ENCODE assay signal across 8 cellular contexts in genomic region chr15:68818671-68819450, GRCh38. TPM values are rescaled to one million over a fixed set of nuclear protein-coding genes. Genes with fewer than 3 reads are reported as not detected.
DNase-seq lines count a peak whose midpoint lies in the region; ATAC-seq, FAIRE-seq and TF ChIP-seq lines count a peak whose summit lies in the region.

No MANE protein-coding gene starts in this region.

- TF ChIP-seq CTCF in GM10266 (IDR thresholded peaks at IDR 0.05; ENCODE audit: control insufficient read depth, insufficient read depth, low read depth, missing control alignments) (no peak), NB4 (IDR thresholded peaks at IDR 0.05; ENCODE audit: low read depth, low read length) (no peak), H1 (IDR thresholded peaks at IDR 0.05; ENCODE audit: control extremely low read depth in 1 of 3, insufficient read depth in 1 of 3, low read depth in 1 of 3, low read length in 3 of 3) (no peak)

- H3K4me1 Mint-ChIP-seq in activated CD4-positive, alpha-beta T cell treated with anti-CD3 and anti-CD28 coated beads, Interleukin-2, amount 10 ng/mL, durations not matched to agents 7 days and 5 days = peaks cover 45% of the 10 kb centered on the region

- H3K4me3 ChIP-seq in NB4 (ENCODE audit: low read depth, low read length) (peak overlapping the region; percentile 81), H1 (ENCODE audit: extremely low read depth in 1 of 4, insufficient read depth in 2 of 4, low read depth in 3 of 4, low read length in 4 of 4) (peak overlapping the region; percentile 72 to 94 (median 92))

- CTCF ChIA-PET in activated CD4-positive, alpha-beta T cell treated with anti-CD3 and anti-CD28 coated beads, Interleukin-2, amount 10 ng/mL, durations not matched to agents 7 days and 5 days (lab: Charles Lee) = interaction anchor here (0.6 to 1.9 kb wide), 5 partner anchors 10 to 62 kb away, joined by 3 to 5 read pairs (median 3); no protein-coding TSS in a partner anchor
- CTCF ChIA-PET in H1 (lab: Charles Lee; ENCODE audit: partially characterized antibody) = interaction anchor here (0.7 to 1.2 kb wide), 3 partner anchors 24 to 57 kb away, joined by 3 to 5 read pairs (median 3); no protein-coding TSS in a partner anchor

- H4K91ac ChIP-seq in H1 (replicated peaks; ENCODE audit: insufficient read length, low read length) = peak overlapping the region; percentile 95

- TF ChIP-seq EP300 in H1 (IDR thresholded peaks at IDR 0.05; ENCODE audit: borderline replicate concordance in 1 of 2, low read depth in 2 of 2, low read length in 2 of 2) = no peak

- peak overlapping the region; percentile 87 for H3K56ac ChIP-seq in H1 (replicated peaks; ENCODE audit: insufficient read length, low read depth, low read length)

- peaks cover 7 to 18% (median 12%) of the 10 kb centered on the region in 4 experiments for H3K27me3 ChIP-seq in H1 (replicated peaks in 1 of 4; ENCODE audit: control insufficient read depth in 3 of 4, extremely low read depth in 1 of 4, insufficient read depth in 3 of 4, low read length in 3 of 4)

- H3K23ac ChIP-seq in H1 (ENCODE audit: insufficient read length) = no peak overlapping the region

- no peak overlapping the region for H2BK15ac ChIP-seq in H1 (ENCODE audit: low read length)

- H3K27ac Mint-ChIP-seq in activated CD4-positive, alpha-beta T cell treated with anti-CD3 and anti-CD28 coated beads, Interleukin-2, amount 10 ng/mL, durations not matched to agents 7 days and 5 days = peak overlapping the region; percentile 97

- H3K36me3 ChIP-seq in H1 (ENCODE audit: control insufficient read depth in 2 of 4, insufficient read depth in 4 of 4, low read length in 3 of 4) = no peaks in the 10 kb centered on the region

- no peaks in the 10 kb centered on the region for H3K27me3 Mint-ChIP-seq in activated CD4-positive, alpha-beta T cell treated with anti-CD3 and anti-CD28 coated beads, Interleukin-2, amount 10 ng/mL, durations not matched to agents 7 days and 5 days

- peak overlapping the region; percentile 76; the same call in 1 of the 2 replicates for H2AK5ac ChIP-seq in H1 (ENCODE audit: low read depth, low read length)

- no peak for ATAC-seq in HG02840 (IDR thresholded peaks at IDR 0.05; ENCODE audit: low FRiP score, unreplicated experiment)

- H3K79me2 ChIP-seq in H1 (ENCODE audit: control insufficient read depth in 1 of 2, insufficient read depth in 2 of 2, low read length in 2 of 2) = peaks cover 31 to 72% of the 10 kb centered on the region in 2 experiments

- peak overlapping the region; percentile 91 to 95 for H3K4me2 ChIP-seq in H1 (ENCODE audit: insufficient read depth in 1 of 2, low read depth in 2 of 2, low read length in 2 of 2)

- POLR2A ChIA-PET in activated CD4-positive, alpha-beta T cell treated with anti-CD3 and anti-CD28 coated beads, Interleukin-2, amount 10 ng/mL, durations not matched to agents 7 days and 5 days (lab: Charles Lee) = interaction anchor here (0.7 to 1.0 kb wide), 2 partner anchors 24 to 31 kb away, joined by 3 read pairs; no protein-coding TSS in a partner anchor
- POLR2A ChIA-PET in H1 (lab: Charles Lee; ENCODE audit: partially characterized antibody) = interaction anchor here (0.6 to 6.7 kb wide), 18 partner anchors 8 to 168 kb away, joined by 3 to 54 read pairs (median 4); no protein-coding TSS in a partner anchor

- H3K9ac ChIP-seq in H1 (replicated peaks in 1 of 4; ENCODE audit: extremely low read depth in 1 of 4, low read depth in 3 of 4, low read length in 3 of 4) = peak overlapping the region; percentile 90 to 95 (median 92)

- H2BK12ac ChIP-seq in H1 (ENCODE audit: low read depth, low read length) = 0 out of 2 replicates have a peak overlapping the region, but pooled peaks have one; percentile 72

- H3K4me3 Mint-ChIP-seq in activated CD4-positive, alpha-beta T cell treated with anti-CD3 and anti-CD28 coated beads, Interleukin-2, amount 10 ng/mL, durations not matched to agents 7 days and 5 days = peak overlapping the region; percentile 90

- FAIRE-seq in H1 (lab: Jason Lieb, UNC) (no peak), GM12892 (lab: Jason Lieb, UNC) (no peak)

- H2BK20ac ChIP-seq in H1 (ENCODE audit: low read length) = no peak overlapping the region

- peaks cover 14% of the 10 kb centered on the region for H3K23me2 ChIP-seq in H1 (ENCODE audit: low read depth, low read length)

- no peaks in the 10 kb centered on the region for H3K9me3 ChIP-seq in H1 (ENCODE audit: insufficient read depth in 2 of 2, low read depth in 1 of 2, low read length in 1 of 2)

- no peaks in the 10 kb centered on the region for H3K9me3 Mint-ChIP-seq in activated CD4-positive, alpha-beta T cell treated with anti-CD3 and anti-CD28 coated beads, Interleukin-2, amount 10 ng/mL, durations not matched to agents 7 days and 5 days

- H3K36me3 Mint-ChIP-seq in activated CD4-positive, alpha-beta T cell treated with anti-CD3 and anti-CD28 coated beads, Interleukin-2, amount 10 ng/mL, durations not matched to agents 7 days and 5 days (ENCODE audit: low read depth) = peaks cover 22% of the 10 kb centered on the region

- peak overlapping the region; percentile 96 for H3K18ac ChIP-seq in H1 (ENCODE audit: extremely low read depth, low read length)

- no peak for TF ChIP-seq RAD21 in H1 (IDR thresholded peaks at IDR 0.05 in 1 of 2, conservative IDR thresholded peaks at IDR 0.05 in 1 of 2; ENCODE audit: low read depth in 2 of 2, low read length in 2 of 2)

- H4K5ac ChIP-seq in H1 (ENCODE audit: insufficient read length, low read depth, low read length) = peak overlapping the region; percentile 96

- DNase-seq in GM10266 (ENCODE audit: extremely low spot score) (peak; percentile 60), NB4 (ENCODE audit: low read depth) (peak; percentile 93), H1 (ENCODE audit: low read depth in 1 of 2, low spot score in 2 of 2) (peak in 1 of 2 experiments; percentile 70), medulla oblongata (ENCODE audit: extremely low spot score) (peak; percentile 77), GM12892 (ENCODE audit: insufficient read length) (no peak)
- peak; percentile 16 for DNase-seq in activated CD4-positive, alpha-beta T cell treated with anti-CD3 and anti-CD28 coated beads, Interleukin-2, amount 10 ng/mL, durations not matched to agents 7 days and 5 days
- DNase-seq in stimulated activated naive CD4-positive, alpha-beta T cell treated with Interleukin-2 at 50 U/mL for 16 hours (lab: John Stamatoyannopoulos, UW) = peak; percentile 46

- H2BK5ac ChIP-seq in H1 (ENCODE audit: low read depth, low read length) = peak overlapping the region; percentile 86; the same call in 1 of the 2 replicates

- H3K14ac ChIP-seq in H1 (ENCODE audit: insufficient read length) = no peak overlapping the region

- peaks cover 5% of the 10 kb centered on the region for H3K79me1 ChIP-seq in H1 (ENCODE audit: low read depth, low read length)

- H3K4me1 ChIP-seq in H1 (replicated peaks in 1 of 4; ENCODE audit: control insufficient read depth in 3 of 4, insufficient read depth in 4 of 4, low read length in 3 of 4) = peaks cover 10 to 18% (median 14%) of the 10 kb centered on the region in 4 experiments; a peak in 6 of 7 replicates

- peaks cover 34 to 40% of the 10 kb centered on the region in 2 experiments for H4K20me1 ChIP-seq in H1 (replicated peaks in 1 of 2; ENCODE audit: control insufficient read depth in 1 of 2, insufficient read depth in 2 of 2, low read length in 2 of 2)

- peak; percentile 78 for TF ChIP-seq POLR2A in NB4 (IDR thresholded peaks at IDR 0.05; ENCODE audit: extremely low read depth, insufficient read length)
- no peak; a peak in 1 of 3 replicates for TF ChIP-seq POLR2A in H1 (IDR thresholded peaks at IDR 0.05; ENCODE audit: control extremely low read depth in 1 of 2, low read depth in 2 of 2, low read length in 2 of 2)
- TF ChIP-seq POLR2A in GM12892 (IDR thresholded peaks at IDR 0.05; ENCODE audit: low read depth, low read length) = no peak; the same call in 1 of the 2 replicates

- H3K27ac ChIP-seq in H1 (ENCODE audit: low read depth, low read length) = peak overlapping the region; percentile 94

- H2BK120ac ChIP-seq in H1 (replicated peaks; ENCODE audit: low read depth, low read length) = peak overlapping the region; percentile 67

- H3K4ac ChIP-seq in H1 (replicated peaks; ENCODE audit: insufficient read length, low read depth, low read length) = peak overlapping the region; percentile 90

- peak overlapping the region; percentile 94; the same call in 1 of the 2 replicates for H4K8ac ChIP-seq in H1 (ENCODE audit: extremely low read depth, insufficient read depth, low read length)

- WGBS in H1 (ENCODE audit: extremely low coverage in 1 of 2, insufficient coverage in 1 of 2, insufficient read length in 1 of 2, insufficient replicate concordance in 2 of 2, low coverage in 1 of 2, low lambda C conversion rate in 2 of 2, missing lambda C conversion rate in 1 of 2), 2 experiments = 2% methylated on average over 26 of the region's 77 CpGs; no CpG with 5 or more reads in 1 of the 2 experiments

- H2AFZ ChIP-seq in H1 (ENCODE audit: low read length) = no peak overlapping the region

TF ChIP-seq in H1, 55 proteins besides CTCF, POLR2A, EP300 and RAD21 (continues in another document):
- TF ChIP-seq JUN (IDR thresholded peaks at IDR 0.05; ENCODE audit: low read depth, low read length) (no peak), TBP (IDR thresholded peaks at IDR 0.05; ENCODE audit: low read depth, low read length) (peak; percentile 9; the same call in 1 of the 2 replicates), SP2 (IDR thresholded peaks at IDR 0.05; ENCODE audit: low read length) (no peak), SUZ12 (IDR thresholded peaks at IDR 0.05; ENCODE audit: low read length) (0 out of 2 replicates have a peak, but pooled peaks have one; percentile 5), KDM5A (IDR thresholded peaks at IDR 0.05; ENCODE audit: low read length) (no peak), KDM4A (IDR thresholded peaks at IDR 0.05; ENCODE audit: low read depth, low read length, severe bottlenecking) (peak; percentile 27), TAF1 (IDR thresholded peaks at IDR 0.05; ENCODE audit: low read depth, low read length) (peak; percentile 54; the same call in 1 of the 2 replicates), TEAD4 (IDR thresholded peaks at IDR 0.05; ENCODE audit: low read depth, low read length) (no peak), CBX5 (IDR thresholded peaks at IDR 0.05; ENCODE audit: low read depth, low read length) (no peak)

RNA-seq across cellular contexts. Expression of gene ANP32A, which starts 1.8 kb away (rescaled TPM):
- 100 to 1,000 TPM; 219 to 286 TPM for total RNA-seq in activated CD4-positive, alpha-beta T cell treated with anti-CD3 and anti-CD28 coated beads, Interleukin-2, amount 10 ng/mL, durations not matched to agents 7 days and 5 days
- 284 and 295 TPM in 2 replicates for total RNA-seq in H1 (2021; fragmentation: NEBNext Ultra II Directional; extraction: Animal tissue kit (Norgen Biotek cat#: 25700))
- polyA plus RNA-seq in H1 (2011; rRNA removed) = 46.8 and 70.8 TPM in 2 replicates
- polyA plus RNA-seq in H1 (2011; cell fraction: cytosol; rRNA removed) = 114 TPM
- polyA plus RNA-seq in H1 (2011; cell fraction: nucleus; rRNA removed) = 28.3 TPM
- polyA plus RNA-seq in H1 (2012, experiment 1 of 2) = 332 to 427 TPM (median 351 TPM) in 4 replicates
- 153 TPM for polyA plus RNA-seq in H1 (2012, experiment 2 of 2)
- 224 TPM for polyA plus RNA-seq in H1 (2013, experiment 1 of 2)
- 234 TPM for polyA plus RNA-seq in H1 (2013, experiment 2 of 2)
- 51.5 and 75.1 TPM in 2 replicates for polyA minus RNA-seq in H1 (2011; rRNA and poly(A)+ RNA removed)
- polyA minus RNA-seq in H1 (2011; cell fraction: cytosol; rRNA and poly(A)+ RNA removed) = 79.9 TPM
- polyA minus RNA-seq in H1 (2011; cell fraction: nucleus; rRNA and poly(A)+ RNA removed) = 51.2 TPM
- polyA plus RNA-seq in GM12892 (2012; ENCODE audit: missing spikeins) = 261 TPM
